18 cellular contexts compared by ENCODE assay signal in the genomic region with DNA sequence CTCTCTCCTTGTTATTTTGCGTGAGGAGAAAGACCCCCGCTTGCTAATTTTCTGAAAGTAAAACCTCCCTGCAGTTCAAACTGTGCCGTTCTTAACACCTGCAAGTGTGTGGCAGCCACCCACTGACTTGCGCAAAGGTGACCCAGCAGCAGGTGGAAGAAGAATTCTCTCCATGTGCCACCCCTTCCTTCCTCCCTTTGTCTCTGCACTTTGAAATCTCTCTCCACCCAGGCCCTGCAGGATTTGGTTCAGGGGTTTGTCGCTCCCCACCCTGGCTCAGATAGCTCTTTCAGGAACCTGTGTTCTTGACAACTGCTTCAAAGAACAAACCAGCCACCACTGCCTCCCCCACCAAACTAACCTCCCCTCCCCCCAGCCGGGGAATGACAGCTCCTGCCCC. TPM values are rescaled to one million over a fixed set of nuclear protein-coding genes. Genes with fewer than 3 reads are reported as not detected.
"Had no signal": no experiment of that assay in that cellular context is flagged by ENCODE, and none has a peak within 500 bp of the region (broad histone marks: within the 10 kb centered on the region; RNA-seq: fewer than 3 reads in every experiment).

No MANE protein-coding gene starts in this region.

- H3K36me3 ChIP-seq: tibial nerve, uterus had no signal

- H3K4me3 ChIP-seq: skin epidermis, tibial nerve, uterus had no signal

- H3K27me3 ChIP-seq: uterus had no signal

- DNase-seq: activated CD4-positive, alpha-beta T cell treated with anti-CD3 and anti-CD28 coated beads, Interleukin-2, amount 50 U/mL, for 1 hour; activated CD4-positive, CD25-positive, alpha-beta regulatory T cell; activated CD8-positive, alpha-beta memory T cell treated with anti-CD3 and anti-CD28 coated beads for 24 hours; activated naive CD4-positive, alpha-beta T cell treated with anti-CD3 and anti-CD28 coated beads, Interleukin-2, amount 10 ng/mL, durations not matched to agents 7 days and 5 days; activated T-cell treated with anti-CD3 and anti-CD28 coated beads for 4 hours; amniotic stem cell; central memory CD4-positive, alpha-beta T cell; effector memory CD4-positive, alpha-beta T cell; foreskin melanocyte; right cardiac atrium; stimulated activated CD4-positive, alpha-beta T cell treated with anti-CD3 and anti-CD28 coated beads, Interleukin-4, amount 100 ng/mL, for 24 hours; uterus had no signal

- H3K9me3 ChIP-seq: uterus had no signal

- H3K27ac ChIP-seq: epithelial cell of prostate, skin epidermis, tibial nerve, uterus had no signal

- H3K4me3 Mint-ChIP-seq: activated naive CD4-positive, alpha-beta T cell treated with anti-CD3 and anti-CD28 coated beads, Interleukin-2, amount 10 ng/mL, durations not matched to agents 7 days and 5 days; T-helper 2 cell treated with Interferon-gamma antibody and Interleukin-4, amounts not matched to agents 5 μg/mL and 100 μg/mL, for 36 hours had no signal

- H3K27ac Mint-ChIP-seq: activated naive CD4-positive, alpha-beta T cell treated with anti-CD3 and anti-CD28 coated beads, Interleukin-2, amount 10 ng/mL, durations not matched to agents 7 days and 5 days; progenitor cell of endocrine pancreas; T-helper 2 cell treated with Interferon-gamma antibody and Interleukin-4, amounts not matched to agents 5 μg/mL and 100 μg/mL, for 36 hours had no signal

- H3K27me3 Mint-ChIP-seq: activated naive CD4-positive, alpha-beta T cell treated with anti-CD3 and anti-CD28 coated beads, Interleukin-2, amount 10 ng/mL, durations not matched to agents 7 days and 5 days had no signal

- H3K4me1 ChIP-seq: tibial nerve, uterus had no signal

RNA-seq across cellular contexts. Expression of a gene that starts 41.4 kb away (rescaled TPM):
- total RNA-seq: fibroblast of lung, progenitor cell of endocrine pancreas had no signal
- polyA plus RNA-seq: fibroblast of lung had no signal
